Comparison of ENCODE assay signal across 9 cellular contexts in genomic region chr2:100580474-100581264, GRCh38. TPM values are rescaled to one million over a fixed set of nuclear protein-coding genes. Genes with fewer than 3 reads are reported as not detected.
DNase-seq lines count a peak whose midpoint lies in the region; ATAC-seq, FAIRE-seq and TF ChIP-seq lines count a peak whose summit lies in the region.
"Had no signal": no experiment of that assay in that cellular context is flagged by ENCODE, and none has a peak within 500 bp of the region (broad histone marks: within the 10 kb centered on the region; RNA-seq: fewer than 3 reads in every experiment).

No MANE protein-coding gene starts in this region.

- H3K4me1 ChIP-seq in OCI-LY7 (ENCODE audit: insufficient read depth, low read length, poor library complexity, severe bottlenecking), result peaks cover 14% of the 10 kb centered on the region
- no peaks in the 10 kb centered on the region for H3K4me1 ChIP-seq in skeletal muscle tissue (ENCODE audit: control insufficient read depth in 3 of 3, insufficient read depth in 3 of 3, low read length in 3 of 3)
- no peaks in the 10 kb centered on the region for H3K4me1 ChIP-seq in gastroesophageal sphincter
- H3K4me1 ChIP-seq: body of pancreas had no signal

- no peaks in the 10 kb centered on the region for H3K79me2 ChIP-seq in OCI-LY7 (ENCODE audit: insufficient read depth, low read depth, low read length)

- no peak overlapping the region for H3K27ac ChIP-seq in OCI-LY7 (ENCODE audit: low read depth, low read length, poor library complexity, severe bottlenecking)
- peak overlapping the region; percentile 30 for H3K27ac ChIP-seq in skeletal muscle tissue (ENCODE audit: low read depth, low read length)
- H3K27ac ChIP-seq in gastroesophageal sphincter, result peak overlapping the region in 1 of 4 donors; percentile 7

- TF ChIP-seq POLR2A in GM12891 (IDR thresholded peaks at IDR 0.05; ENCODE audit: low read depth, low read length), result peak; percentile 16; the same call in 1 of the 2 replicates
- TF ChIP-seq POLR2A in gastroesophageal sphincter (IDR thresholded peaks at IDR 0.05), result no peak

- H3K4me3 ChIP-seq in OCI-LY7 (ENCODE audit: low read depth, low read length, poor library complexity, severe bottlenecking) (no peak overlapping the region), skeletal muscle tissue (ENCODE audit: low read length in 3 of 3) (peak overlapping the region in 1 of 3 donors; percentile 7), gastroesophageal sphincter (no peak overlapping the region)
- H3K4me3 ChIP-seq: body of pancreas had no signal

- BruUV-seq in OCI-LY7 (replicated peaks; lab: Mats Ljungman, UMichigan), result no TSS peak

- CTCF ChIA-PET in OCI-LY7 (lab: Charles Lee; ENCODE audit: unreplicated experiment), result interaction anchor here (0.5 kb wide), 1 partner anchor 45 kb away, joined by 3 read pairs; no protein-coding TSS in a partner anchor

- FAIRE-seq in GM12891 (lab: Jason Lieb, UNC), result peak; percentile 88

- H3K9me3 ChIP-seq in OCI-LY7 (ENCODE audit: low read length), result no peaks in the 10 kb centered on the region
- no peaks in the 10 kb centered on the region for H3K9me3 ChIP-seq in skeletal muscle tissue (ENCODE audit: control insufficient read depth in 3 of 3, low read length in 3 of 3)
- no peaks in the 10 kb centered on the region for H3K9me3 ChIP-seq in gastroesophageal sphincter
- H3K9me3 ChIP-seq: body of pancreas had no signal

- POLR2A ChIA-PET in OCI-LY7 (lab: Charles Lee), result no interaction called here

- no peaks in the 10 kb centered on the region for H4K20me1 ChIP-seq in OCI-LY7 (ENCODE audit: insufficient read depth, low read length)

- 56 to 75% methylated on average over 6 to 9 of the region's 13 CpGs for WGBS in gastroesophageal sphincter (ENCODE audit: low coverage in 1 of 2), 2 donors

- peak overlapping the region; percentile 53 for H3K4me2 ChIP-seq in OCI-LY7 (ENCODE audit: low read length)

- DNase-seq in GM12891 (ENCODE audit: insufficient read length, low spot score), result peak; percentile 56
- DNase-seq in OCI-LY7 (ENCODE audit: low spot score), result no peak
- DNase-seq in activated naive CD4-positive, alpha-beta T cell treated with Interleukin-2 at 50 U/mL for 16 hours, result peak; percentile 43
- no peak for DNase-seq in NCI-H2029 treated with DMSO at 0.1 percent for 48 hours (lab: John Stamatoyannopoulos, UW)
- no peak for DNase-seq in NCI-H1694 treated with DMSO at 0.1 percent for 48 hours (lab: John Stamatoyannopoulos, UW)

- intact Hi-C loops in OCI-LY7 (cut with micrococcal nuclease; ENCODE audit: unreplicated experiment), result no loop called here

- H3K9ac ChIP-seq in skeletal muscle tissue (ENCODE audit: low read depth in 1 of 3, low read length in 3 of 3), result no peak overlapping the region

- H3K27me3 ChIP-seq in skeletal muscle tissue (ENCODE audit: control insufficient read depth in 3 of 3, insufficient read depth in 3 of 3, low read length in 3 of 3), result no peaks in the 10 kb centered on the region
- H3K27me3 ChIP-seq in gastroesophageal sphincter, result no peaks in the 10 kb centered on the region
- H3K27me3 ChIP-seq: body of pancreas had no signal

- peak overlapping the region; percentile 91 for H2AFZ ChIP-seq in OCI-LY7 (ENCODE audit: low read length)

- TF ChIP-seq EP300 in gastroesophageal sphincter (IDR thresholded peaks at IDR 0.05), result no peak

- TF ChIP-seq CTCF in OCI-LY7 (conservative IDR thresholded peaks at IDR 0.05; ENCODE audit: low read length) (no peak), gastroesophageal sphincter (IDR thresholded peaks at IDR 0.05) (no peak)

- H3K36me3 ChIP-seq in OCI-LY7 (ENCODE audit: insufficient read depth, low read length) (peaks cover 9% of the 10 kb centered on the region), skeletal muscle tissue (ENCODE audit: control insufficient read depth in 3 of 3, insufficient read depth in 3 of 3, low read length in 3 of 3) (peaks cover 2 to 15% (median 6%) of the 10 kb centered on the region in 3 donors), gastroesophageal sphincter (peaks cover 0 to 25% of the 10 kb centered on the region in 2 donors)

- no peaks in the 10 kb centered on the region for H3K9me2 ChIP-seq in OCI-LY7 (ENCODE audit: insufficient read depth, low read length)

- ATAC-seq in HG02678 (IDR thresholded peaks at IDR 0.05; ENCODE audit: unreplicated experiment), result peak; percentile 74
- no peak for ATAC-seq in gastroesophageal sphincter
- ATAC-seq: body of pancreas had no signal

TF ChIP-seq in GM12891, 5 proteins besides CTCF, POLR2A, EP300 and RAD21:
- peak; percentile 24; the same call in 1 of the 2 replicates for TF ChIP-seq TAF1 (IDR thresholded peaks at IDR 0.05; ENCODE audit: low read depth, low read length)
- TF ChIP-seq PAX5 (IDR thresholded peaks at IDR 0.05; ENCODE audit: insufficient read depth, low read length, severe bottlenecking), result no peak
- TF ChIP-seq SPI1 (IDR thresholded peaks at IDR 0.05; ENCODE audit: low read depth, low read length), result peak; percentile 51

RNA-seq across cellular contexts. Expression of gene PDCL3, which starts 17.9 kb away (rescaled TPM):
- 29.9 TPM for polyA plus RNA-seq in GM12891 (2012; ENCODE audit: low read depth, missing spikeins)
- total RNA-seq in OCI-LY7 (2014; rRNA removed; shearing (Covaris generic)), result 10.6 and 12.3 TPM in 2 replicates
- total RNA-seq in OCI-LY7 (2022) (19.2 and 21.7 TPM in 2 replicates), skeletal muscle tissue (15.7 TPM), gastroesophageal sphincter (10 to 100 TPM; 20.5 to 63.8 (median 42.5) TPM)

Comparison
In these comparisons a context has a peak if more than half of its experiments do, and no peak if none do; other contexts are left out.
1. DNase-seq: peak in GM12891 (single experiment) and activated naive CD4-positive, alpha-beta T cell treated with Interleukin-2 at 50 U/mL for 16 hours (single experiment); none in OCI-LY7 (single experiment), NCI-H2029 treated with DMSO at 0.1 percent for 48 hours (single experiment) and NCI-H1694 treated with DMSO at 0.1 percent for 48 hours (single experiment).